ENCODE assay signal across 10 cellular contexts in the genomic region with DNA sequence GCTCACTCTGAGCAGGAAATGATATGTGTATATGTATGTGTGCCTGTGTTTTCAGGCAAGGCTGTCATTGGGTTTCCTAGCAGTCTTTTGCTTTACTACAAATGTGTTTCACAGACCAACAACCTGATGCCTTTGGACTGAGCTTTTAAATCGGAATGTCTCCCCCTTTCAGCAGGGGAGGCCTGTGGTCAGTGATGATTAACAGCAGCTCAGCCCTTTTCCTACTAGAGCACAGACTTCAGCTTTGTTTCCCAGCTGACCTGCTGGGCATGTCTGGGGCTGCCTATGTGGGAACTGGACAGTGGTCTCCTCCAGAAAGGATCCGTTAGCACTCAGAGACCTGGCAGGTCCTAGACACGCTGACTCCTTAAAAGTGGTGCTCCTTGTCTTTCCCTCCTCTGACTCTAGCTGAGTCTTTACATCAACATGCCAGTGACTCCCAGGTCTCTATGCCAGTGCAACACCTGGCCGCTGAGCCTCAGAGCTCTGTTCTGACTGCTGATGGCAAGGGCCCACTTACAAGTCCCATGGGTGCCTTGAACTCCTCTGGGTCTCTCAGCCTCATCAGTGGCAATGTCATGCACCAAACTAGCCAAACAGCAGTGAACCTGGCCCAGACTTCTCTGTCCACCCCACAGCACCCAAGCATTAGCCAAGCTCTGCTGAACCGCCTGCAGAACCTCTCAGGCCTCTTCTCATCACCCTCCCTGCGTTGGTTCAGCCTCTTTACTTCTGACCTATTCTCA. TPM values are rescaled to one million over a fixed set of nuclear protein-coding genes. Genes with fewer than 3 reads are reported as not detected.
DNase-seq lines count a peak whose midpoint lies in the region; ATAC-seq lines count a peak whose summit lies in the region.
"Had no signal": no experiment of that assay in that cellular context is flagged by ENCODE, and none has a peak within 500 bp of the region (broad histone marks: within the 10 kb centered on the region; RNA-seq: fewer than 3 reads in every experiment).

No MANE protein-coding gene starts in this region.

- no peaks in the 10 kb centered on the region for H3K27me3 Mint-ChIP-seq in naive thymus-derived CD4-positive, alpha-beta T cell

- DNase-seq in AG08395 (ENCODE audit: low spot score) (peak; percentile 91), HCEC 1CT (peak; percentile 79), D341Med (ENCODE audit: low spot score) (no peak), HuH-7.5 (ENCODE audit: low spot score) (no peak)
- DNase-seq in naive thymus-derived CD4-positive, alpha-beta T cell: no peak
- DNase-seq: activated CD4-positive, CD25-positive, alpha-beta regulatory T cell treated with anti-CD3 and anti-CD28 coated beads, Interleukin-2, amount 50 U/mL, for 72 hours; NCI-H510A had no signal

- H3K27ac Mint-ChIP-seq in naive thymus-derived CD4-positive, alpha-beta T cell: peak overlapping the region in 5 of 9 donors; percentile 30 to 78 (median 56)

- H3K9me3 ChIP-seq in naive thymus-derived CD4-positive, alpha-beta T cell (ENCODE audit: control insufficient read depth in 2 of 3, low read length in 3 of 3): no peaks in the 10 kb centered on the region

- POLR2A ChIA-PET in naive thymus-derived CD4-positive, alpha-beta T cell (lab: Charles Lee): no interaction called here

- no peaks in the 10 kb centered on the region for H3K27me3 ChIP-seq in naive thymus-derived CD4-positive, alpha-beta T cell (ENCODE audit: control insufficient read depth in 2 of 2, insufficient read depth in 2 of 2, low read length in 2 of 2)

- no peaks in the 10 kb centered on the region for H3K9me3 Mint-ChIP-seq in naive thymus-derived CD4-positive, alpha-beta T cell

- intact Hi-C loops in naive thymus-derived CD4-positive, alpha-beta T cell (cut with micrococcal nuclease): no loop called here

- H3K4me3 ChIP-seq in naive thymus-derived CD4-positive, alpha-beta T cell (ENCODE audit: low read length): no peak overlapping the region

- peaks cover 6 to 54% (median 26%) of the 10 kb centered on the region in 5 donors for H3K36me3 Mint-ChIP-seq in naive thymus-derived CD4-positive, alpha-beta T cell

- H3K4me1 Mint-ChIP-seq in naive thymus-derived CD4-positive, alpha-beta T cell: peaks cover 71 to 94% (median 91%) of the 10 kb centered on the region in 7 donors

- H3K4me1 ChIP-seq in naive thymus-derived CD4-positive, alpha-beta T cell (ENCODE audit: control insufficient read depth in 2 of 2, insufficient read depth in 2 of 2, low read length in 2 of 2): peaks cover 5 to 54% of the 10 kb centered on the region in 2 donors

- ATAC-seq in naive thymus-derived CD4-positive, alpha-beta T cell: no peak
- ATAC-seq in HG02642 (IDR thresholded peaks at IDR 0.05; ENCODE audit: poor library complexity, unreplicated experiment) (no peak), GM21390 (IDR thresholded peaks at IDR 0.05; ENCODE audit: unreplicated experiment) (no peak)

- H3K4me3 Mint-ChIP-seq in naive thymus-derived CD4-positive, alpha-beta T cell: peak overlapping the region in 4 of 10 donors; percentile 3 to 64 (median 12)

- H3K36me3 ChIP-seq in naive thymus-derived CD4-positive, alpha-beta T cell (ENCODE audit: control insufficient read depth in 2 of 3, insufficient read depth in 3 of 3, low read length in 3 of 3): peaks cover 0 to 28% (median 0%) of the 10 kb centered on the region in 3 experiments

- peak overlapping the region; percentile 41 for H3K27ac ChIP-seq in cingulate gyrus (ENCODE audit: low read depth, low read length)
- H3K27ac ChIP-seq in naive thymus-derived CD4-positive, alpha-beta T cell (ENCODE audit: low read depth, low read length): no peak overlapping the region

- CTCF ChIA-PET in naive thymus-derived CD4-positive, alpha-beta T cell (lab: Charles Lee): no interaction called here

RNA-seq across cellular contexts. Expression of a gene that starts 7.7 kb away (rescaled TPM):
- 100 to 1,000 TPM; 109 to 288 (median 140) TPM for total RNA-seq in naive thymus-derived CD4-positive, alpha-beta T cell
- 100 to 1,000 TPM; 123 to 133 TPM for polyA plus RNA-seq in naive thymus-derived CD4-positive, alpha-beta T cell

RNA-seq across cellular contexts. Expression of a gene that starts 55.9 kb away (rescaled TPM):
- under 1 TPM in 2 of 5 experiments, not detected in 3; 0.16 to 0.59 TPM for total RNA-seq in naive thymus-derived CD4-positive, alpha-beta T cell
- not detected for polyA plus RNA-seq in naive thymus-derived CD4-positive, alpha-beta T cell

Comparison
In these comparisons a context has a peak if more than half of its experiments do, and no peak if none do; other contexts are left out.
1. DNase-seq: peak in AG08395 (single experiment) and HCEC 1CT (single experiment); none in naive thymus-derived CD4-positive, alpha-beta T cell (0 of 9), D341Med (single experiment) and HuH-7.5 (single experiment).